In the genomic region with DNA sequence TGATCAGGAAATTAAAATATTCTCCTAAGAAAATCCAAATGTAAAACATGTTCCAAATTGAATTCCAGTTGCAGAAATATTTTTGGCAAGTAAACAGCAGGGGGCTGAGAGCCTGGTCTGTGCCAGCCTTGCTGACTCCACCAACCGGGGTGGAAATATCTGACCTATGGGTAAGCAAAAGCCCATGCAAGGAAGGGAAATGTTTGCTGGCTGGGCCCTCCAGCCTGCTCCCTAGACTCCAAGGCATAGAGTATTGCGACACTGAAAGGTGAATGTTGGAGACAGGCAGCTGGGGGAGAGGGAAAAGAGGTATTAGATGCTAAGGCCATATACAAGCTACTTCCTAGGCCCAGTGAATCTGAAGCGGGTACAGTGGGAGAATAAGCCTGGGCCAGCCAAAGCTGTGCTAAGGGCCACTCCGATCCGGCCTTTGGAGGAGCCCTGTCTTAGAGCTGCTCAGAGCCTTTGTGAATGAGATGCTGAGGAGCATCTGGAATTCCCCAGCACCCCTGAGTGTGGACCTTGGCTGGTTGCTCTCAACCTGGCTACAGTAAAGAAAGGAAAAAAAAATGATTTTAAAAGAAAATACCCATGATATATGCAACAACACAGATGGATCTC, we compare ENCODE assay signal across 32 cellular contexts. TPM values are rescaled to one million over a fixed set of nuclear protein-coding genes. Genes with fewer than 3 reads are reported as not detected.
DNase-seq lines count a peak whose midpoint lies in the region; ATAC-seq, FAIRE-seq and TF ChIP-seq lines count a peak whose summit lies in the region.
"Had no signal": no experiment of that assay in that cellular context is flagged by ENCODE, and none has a peak within 500 bp of the region (broad histone marks: within the 10 kb centered on the region; RNA-seq: fewer than 3 reads in every experiment).

No MANE protein-coding gene starts in this region.

- no peak for ATAC-seq in HG02970 (IDR thresholded peaks at IDR 0.05; ENCODE audit: low FRiP score, unreplicated experiment)
- ATAC-seq: mucosa of descending colon, natural killer cell had no signal

- TF ChIP-seq CTCF in dorsolateral prefrontal cortex (IDR thresholded peaks at IDR 0.05 in 54 of 56, conservative IDR thresholded peaks at IDR 0.05 in 2 of 56; ENCODE audit: low read depth in 1 of 56, partially characterized antibody in 56 of 56): peak in 2 of 56 donors; percentile 13 to 16
- no peak for TF ChIP-seq CTCF in kidney (IDR thresholded peaks at IDR 0.05; ENCODE audit: borderline replicate concordance, extremely low read depth, insufficient read depth)

- no peaks in the 10 kb centered on the region for H3K9me3 ChIP-seq in kidney (ENCODE audit: control insufficient read depth in 1 of 2, low read length in 2 of 2)
- H3K9me3 ChIP-seq: esophagus squamous epithelium, mucosa of descending colon, tibial nerve had no signal

- intact Hi-C loops in dorsolateral prefrontal cortex (cut with DNase I): no loop called here
- intact Hi-C loops in kidney (cut with DNase I): no loop called here

- H3K4me3 ChIP-seq in dorsolateral prefrontal cortex (no peak overlapping the region), kidney (ENCODE audit: low read length in 2 of 2) (no peak overlapping the region)
- H3K4me3 ChIP-seq: cardiac muscle cell, esophagus squamous epithelium, mucosa of descending colon, tibial nerve had no signal

- no peak for FAIRE-seq in kidney (lab: Jason Lieb, UNC)
- FAIRE-seq: astrocyte, endometrium, frontal cortex, G401.6 had no signal

- DNase-seq in HT1080 (ENCODE audit: low read depth): peak; percentile 12
- DNase-seq in NCI-H226: peak; percentile 58
- DNase-seq in dorsolateral prefrontal cortex: no peak
- peak; percentile 43 for DNase-seq in renal cortical epithelial cell (ENCODE audit: low read depth)
- no peak for DNase-seq in central memory CD4-positive, alpha-beta T cell
- DNase-seq in kidney: no peak
- DNase-seq: activated B cell treated with CpG ODN at 0.5 μM for 24 hours; activated CD4-positive, alpha-beta T cell treated with anti-CD3 and anti-CD28 coated beads, Interleukin-2, amount 50 U/mL, for 1 hour; activated effector memory CD4-positive, alpha-beta T cell treated with anti-CD3 and anti-CD28 coated beads, Interleukin-2, amount 50 U/mL, for 16 hours; activated T-cell treated with anti-CD3 and anti-CD28 coated beads, Interleukin-2, amount 50 U/mL, for 24 hours; C1 segment of cervical spinal cord; COR-L47; esophagus squamous epithelium; HCEC 1CT; kidney glomerular epithelial cell; mucosa of descending colon; natural killer cell; NCI-H1105; NCI-H187 treated with DMSO at 0.1 percent for 48 hours; NCI-H2171 treated with DMSO at 0.1 percent for 48 hours; NCI-H524; OCI-M1; stimulated activated CD4-positive, alpha-beta T cell treated with anti-CD3 and anti-CD28 coated beads, Interleukin-2, amount 100 ng/mL, for 48 hours; T-helper 1 cell had no signal

- no peaks in the 10 kb centered on the region for H3K27me3 ChIP-seq in dorsolateral prefrontal cortex
- H3K27me3 ChIP-seq: cardiac muscle cell, esophagus squamous epithelium, tibial nerve had no signal

- H3K27ac ChIP-seq in dorsolateral prefrontal cortex (peak overlapping the region in 50 of 59 donors; percentile 0 to 78 (median 48)), kidney (ENCODE audit: low read depth in 2 of 2, low read length in 2 of 2) (no peak overlapping the region)
- H3K27ac ChIP-seq: cardiac muscle cell, esophagus squamous epithelium, RWPE1, tibial nerve had no signal

- H3K4me1 ChIP-seq in kidney (ENCODE audit: control insufficient read depth in 1 of 2, insufficient read depth in 1 of 2, low read depth in 1 of 2, low read length in 2 of 2): peaks cover 0 to 4% of the 10 kb centered on the region in 2 donors
- H3K4me1 ChIP-seq: tibial nerve had no signal

- no peaks in the 10 kb centered on the region for H3K36me3 ChIP-seq in kidney (ENCODE audit: control insufficient read depth in 1 of 2, insufficient read depth in 2 of 2, low read length in 2 of 2)
- H3K36me3 ChIP-seq: cardiac muscle cell, esophagus squamous epithelium, tibial nerve had no signal

- H3K9ac ChIP-seq in kidney (ENCODE audit: low read length in 2 of 2): no peak overlapping the region

RNA-seq across cellular contexts. Expression of gene ATP1B1, which starts 24.9 kb away (rescaled TPM):
- 23.1 and 35.9 TPM in 2 replicates for total RNA-seq in HT1080 (2014; rRNA removed; shearing (Covaris generic))
- polyA plus RNA-seq in HT1080 (2015; cell fraction: cytosol; rRNA removed): 38.9 and 43.2 TPM in 2 replicates
- polyA plus RNA-seq in HT1080 (2015; cell fraction: nucleus; rRNA removed): 48.0 and 49.1 TPM in 2 replicates
- total RNA-seq in dorsolateral prefrontal cortex (1,000 to 10,000 TPM in 2 of 120 experiments, 100 to 1,000 TPM in 118; 155 to 1,070 (median 769) TPM), renal cortical epithelial cell (96.4 and 314 TPM in 2 replicates), kidney (686 TPM)
- 1,441 TPM for polyA plus RNA-seq in kidney (ENCODE audit: insufficient read depth, low read depth, low replicate concordance)

Comparison
In these comparisons a context has a peak if more than half of its experiments do, and no peak if none do; other contexts are left out.
1. DNase-seq: peak in HT1080 (single experiment), NCI-H226 (single experiment) and renal cortical epithelial cell (single experiment); none in dorsolateral prefrontal cortex (0 of 10), central memory CD4-positive, alpha-beta T cell (single experiment) and kidney (single experiment).
2. H3K27ac ChIP-seq: peak in dorsolateral prefrontal cortex (50 of 59); none in kidney (0 of 2).